16 cellular contexts compared by ENCODE assay signal in the genomic region with DNA sequence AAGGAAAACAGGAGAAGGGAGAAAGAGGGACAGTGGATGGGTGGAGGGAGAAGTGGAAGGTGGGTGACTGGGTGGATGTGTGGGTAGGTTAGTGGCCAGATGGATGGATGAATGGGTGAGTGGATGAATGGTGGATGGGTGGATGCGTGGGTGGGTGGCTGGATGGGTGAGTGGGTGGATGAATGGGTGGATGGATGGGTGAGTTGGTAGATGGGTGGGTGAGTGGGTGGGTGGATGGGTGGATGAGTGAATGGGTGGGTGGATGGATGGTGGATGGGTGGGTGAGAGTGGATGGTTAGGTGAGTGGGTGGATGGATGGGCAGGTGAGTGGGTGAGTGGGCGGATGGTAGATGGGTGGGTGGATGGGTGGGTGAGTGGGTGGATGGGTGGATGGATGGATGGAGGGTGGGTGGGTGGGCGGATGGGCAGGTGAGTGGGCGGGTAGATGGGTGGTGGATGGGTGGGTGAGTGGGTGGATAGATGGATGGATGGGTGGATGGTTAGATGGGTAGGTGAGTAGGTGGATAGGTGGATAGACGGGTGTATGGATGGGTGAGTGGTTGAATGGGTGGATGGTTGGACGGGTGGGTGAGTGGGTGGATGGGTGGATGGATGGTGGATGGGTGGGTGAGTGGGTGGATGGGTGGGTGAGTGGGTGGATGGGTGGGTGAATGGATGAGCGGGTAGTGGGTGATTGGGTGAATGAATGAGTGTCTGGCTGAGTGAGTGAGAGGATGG. TPM values are rescaled to one million over a fixed set of nuclear protein-coding genes. Genes with fewer than 3 reads are reported as not detected.
DNase-seq lines count a peak whose midpoint lies in the region; ATAC-seq and TF ChIP-seq lines count a peak whose summit lies in the region.
"Had no signal": no experiment of that assay in that cellular context is flagged by ENCODE, and none has a peak within 500 bp of the region (broad histone marks: within the 10 kb centered on the region; RNA-seq: fewer than 3 reads in every experiment).

No MANE protein-coding gene starts in this region.

- no peaks in the 10 kb centered on the region for H3K9me3 Mint-ChIP-seq in activated T-cell treated with anti-CD3 and anti-CD28 coated beads, Interleukin-2, amount 50 U/mL, for 72 hours
- H3K9me3 Mint-ChIP-seq in activated B cell treated with CpG ODN at 0.5 μM for 24 hours = no peaks in the 10 kb centered on the region
- H3K9me3 Mint-ChIP-seq in immature natural killer cell = no peaks in the 10 kb centered on the region
- H3K9me3 Mint-ChIP-seq in stimulated activated naive B cell treated with anti-CD40 and anti-IgM and Interleukin-4, amounts not matched to agents 10 μg/mL and 1 μg/mL and 100 μg/mL, for 72 hours = no peaks in the 10 kb centered on the region
- H3K9me3 Mint-ChIP-seq: activated CD4-positive, alpha-beta T cell treated with anti-CD3 and anti-CD28 coated beads, Interleukin-2, amount 10 ng/mL, durations not matched to agents 24 days and 14 days had no signal

- TF ChIP-seq CTCF in activated B cell treated with CpG ODN at 0.5 μM for 24 hours (IDR thresholded peaks at IDR 0.05) = no peak

- CTCF ChIA-PET in activated B cell treated with CpG ODN at 0.5 μM for 24 hours (lab: Charles Lee) = no interaction called here

- no peak overlapping the region for H3K27ac Mint-ChIP-seq in activated T-cell treated with anti-CD3 and anti-CD28 coated beads, Interleukin-2, amount 50 U/mL, for 72 hours
- H3K27ac Mint-ChIP-seq in activated B cell treated with CpG ODN at 0.5 μM for 24 hours = no peak overlapping the region
- no peak overlapping the region for H3K27ac Mint-ChIP-seq in immature natural killer cell
- H3K27ac Mint-ChIP-seq in stimulated activated naive B cell treated with anti-CD40 and anti-IgM and Interleukin-4, amounts not matched to agents 10 μg/mL and 1 μg/mL and 100 μg/mL, for 72 hours = no peak overlapping the region
- H3K27ac Mint-ChIP-seq: activated CD4-positive, alpha-beta T cell treated with anti-CD3 and anti-CD28 coated beads, Interleukin-2, amount 10 ng/mL, durations not matched to agents 24 days and 14 days had no signal

- DNase-seq in activated T-cell treated with anti-CD3 and anti-CD28 coated beads, Interleukin-2, amount 50 U/mL, for 72 hours = no peak
- DNase-seq in activated T-cell treated with anti-CD3 and anti-CD28 coated beads, Interleukin-2, amount 50 U/mL, for 48 hours = no peak
- DNase-seq in activated B cell treated with CpG ODN at 0.5 μM for 24 hours (no peak), immature natural killer cell (no peak), dermis blood vessel endothelial cell (no peak), NCI-H345 treated with DMSO at 0.1 percent for 48 hours (lab: John Stamatoyannopoulos, UW; ENCODE audit: unreplicated experiment) (no peak)
- no peak for DNase-seq in stimulated activated naive B cell treated with anti-CD40 and anti-IgM and Interleukin-4, amounts not matched to agents 10 μg/mL and 1 μg/mL and 100 μg/mL, for 72 hours
- DNase-seq: activated gamma-delta T cell, left ventricle myocardium superior, NCI-H1092 treated with DMSO at 0.1 percent for 48 hours, NCI-H2227 treated with DMSO at 0.1 percent for 48 hours had no signal

- intact Hi-C loops in activated B cell treated with CpG ODN at 0.5 μM for 24 hours (cut with micrococcal nuclease) = no loop called here

- H3K27me3 Mint-ChIP-seq in activated T-cell treated with anti-CD3 and anti-CD28 coated beads, Interleukin-2, amount 50 U/mL, for 72 hours (ENCODE audit: low read depth) = peaks cover 13% of the 10 kb centered on the region
- H3K27me3 Mint-ChIP-seq in activated B cell treated with CpG ODN at 0.5 μM for 24 hours (peaks cover 7% of the 10 kb centered on the region), immature natural killer cell (ENCODE audit: low read depth in 3 of 3) (peaks cover 2 to 5% (median 4%) of the 10 kb centered on the region in 3 donors)
- H3K27me3 Mint-ChIP-seq in stimulated activated naive B cell treated with anti-CD40 and anti-IgM and Interleukin-4, amounts not matched to agents 10 μg/mL and 1 μg/mL and 100 μg/mL, for 72 hours = peaks cover 22 to 34% of the 10 kb centered on the region in 2 donors

- no peaks in the 10 kb centered on the region for H3K36me3 Mint-ChIP-seq in activated T-cell treated with anti-CD3 and anti-CD28 coated beads, Interleukin-2, amount 50 U/mL, for 72 hours (ENCODE audit: insufficient read depth in 2 of 2)
- no peaks in the 10 kb centered on the region for H3K36me3 Mint-ChIP-seq in activated B cell treated with CpG ODN at 0.5 μM for 24 hours (ENCODE audit: low read depth)
- H3K36me3 Mint-ChIP-seq in immature natural killer cell = no peaks in the 10 kb centered on the region
- H3K36me3 Mint-ChIP-seq in stimulated activated naive B cell treated with anti-CD40 and anti-IgM and Interleukin-4, amounts not matched to agents 10 μg/mL and 1 μg/mL and 100 μg/mL, for 72 hours = no peaks in the 10 kb centered on the region

- POLR2A ChIA-PET in activated B cell treated with CpG ODN at 0.5 μM for 24 hours (lab: Charles Lee) = no interaction called here

- ATAC-seq in activated T-cell treated with anti-CD3 and anti-CD28 coated beads, Interleukin-2, amount 50 U/mL, for 72 hours (replicated peaks in 1 of 2) = no peak
- ATAC-seq in activated B cell treated with CpG ODN at 0.5 μM for 24 hours (ENCODE audit: low read depth) (no peak), GM21360 (IDR thresholded peaks at IDR 0.05; ENCODE audit: unreplicated experiment) (no peak)
- ATAC-seq in stimulated activated naive B cell treated with anti-CD40 and anti-IgM and Interleukin-4, amounts not matched to agents 10 μg/mL and 1 μg/mL and 100 μg/mL, for 72 hours (replicated peaks) = no peak
- ATAC-seq: left ventricle myocardium superior had no signal

- peaks cover 9% of the 10 kb centered on the region for H3K4me1 Mint-ChIP-seq in activated T-cell treated with anti-CD3 and anti-CD28 coated beads, Interleukin-2, amount 50 U/mL, for 72 hours (ENCODE audit: low read depth)
- H3K4me1 Mint-ChIP-seq in activated B cell treated with CpG ODN at 0.5 μM for 24 hours (peaks cover 12% of the 10 kb centered on the region), immature natural killer cell (peaks cover 0 to 12% of the 10 kb centered on the region in 2 donors)
- peaks cover 0 to 4% of the 10 kb centered on the region in 2 donors for H3K4me1 Mint-ChIP-seq in stimulated activated naive B cell treated with anti-CD40 and anti-IgM and Interleukin-4, amounts not matched to agents 10 μg/mL and 1 μg/mL and 100 μg/mL, for 72 hours

- H3K4me3 Mint-ChIP-seq in activated T-cell treated with anti-CD3 and anti-CD28 coated beads, Interleukin-2, amount 50 U/mL, for 72 hours = peak overlapping the region; percentile 42 to 48
- H3K4me3 Mint-ChIP-seq in activated B cell treated with CpG ODN at 0.5 μM for 24 hours (peak overlapping the region; percentile 36), immature natural killer cell (peak overlapping the region in 3 of 5 donors; percentile 26 to 65 (median 60))
- peak overlapping the region; percentile 48 to 70 for H3K4me3 Mint-ChIP-seq in stimulated activated naive B cell treated with anti-CD40 and anti-IgM and Interleukin-4, amounts not matched to agents 10 μg/mL and 1 μg/mL and 100 μg/mL, for 72 hours

RNA-seq across cellular contexts. Expression of gene MARVELD3, which starts 0.7 kb away (rescaled TPM):
- total RNA-seq in activated T-cell treated with anti-CD3 and anti-CD28 coated beads, Interleukin-2, amount 50 U/mL, for 72 hours = not detected
- total RNA-seq in activated B cell treated with CpG ODN at 0.5 μM for 24 hours (not detected in 2 replicates), dermis blood vessel endothelial cell (not detected in 2 replicates)
- polyA plus RNA-seq in immature natural killer cell = not detected
- total RNA-seq: activated CD4-positive, alpha-beta T cell treated with anti-CD3 and anti-CD28 coated beads, Interleukin-2, amount 10 ng/mL, durations not matched to agents 24 days and 14 days; cardiac septum; left ventricle myocardium superior; skeletal muscle tissue had no signal

RNA-seq across cellular contexts. Expression of gene TAT, which starts 48.4 kb away (rescaled TPM):
- not detected for total RNA-seq in activated T-cell treated with anti-CD3 and anti-CD28 coated beads, Interleukin-2, amount 50 U/mL, for 72 hours
- not detected in 2 replicates for total RNA-seq in activated B cell treated with CpG ODN at 0.5 μM for 24 hours
- under 1 TPM in 1 of 3 donors, not detected in 2; 0.10 TPM for polyA plus RNA-seq in immature natural killer cell
- total RNA-seq in dermis blood vessel endothelial cell = not detected in 2 replicates
- total RNA-seq: activated CD4-positive, alpha-beta T cell treated with anti-CD3 and anti-CD28 coated beads, Interleukin-2, amount 10 ng/mL, durations not matched to agents 24 days and 14 days; cardiac septum; glomerular endothelial cell; left ventricle myocardium superior; skeletal muscle tissue had no signal
